8 cellular contexts compared by ENCODE assay signal in genomic region chr20:64285579-64286427, GRCh38. TPM values are rescaled to one million over a fixed set of nuclear protein-coding genes. Genes with fewer than 3 reads are reported as not detected.
A peak's percentile ranks its signal among the peaks of the same experiment; 100 is the strongest.
DNase-seq lines count a peak whose midpoint lies in the region; ATAC-seq and TF ChIP-seq lines count a peak whose summit lies in the region.
"Not testable (repeated sequence)": the region's sequence is repeated elsewhere in the genome, so short reads cannot be mapped to it uniquely, and the experiment has no call there.

No MANE protein-coding gene starts in this region.

- DNase-seq in BJ (ENCODE audit: low read depth), result not testable (repeated sequence)
- DNase-seq in NCI-H2227 treated with DMSO at 0.1 percent for 48 hours (lab: John Stamatoyannopoulos, UW) (peak; percentile 18), MCF 10A (ENCODE audit: unreplicated experiment) (peak; percentile 35), kidney glomerular epithelial cell (lab: John Stamatoyannopoulos, UW) (peak; percentile 16)
- DNase-seq in activated CD4-positive, CD25-positive, alpha-beta regulatory T cell treated with anti-CD3 and anti-CD28 coated beads, Interleukin-2, amount 50 U/mL, for 16 hours (ENCODE audit: low read depth, low spot score), result peak; percentile 51
- peak; percentile 87 to 92 for DNase-seq in stimulated activated CD4-positive, alpha-beta T cell treated with anti-CD3 and anti-CD28 coated beads, Interleukin-2, amount 100 ng/mL, for 24 hours

- CTCF ChIA-PET in BJ (lab: Yijun Ruan, JAX) (interaction anchor here (0.7 to 1.7 kb wide), 2 partner anchors 9 to 33 kb away, joined by 3 to 7 read pairs; no protein-coding TSS in a partner anchor), MCF 10A (lab: Yijun Ruan, JAX) (interaction anchor here (0.6 to 2.1 kb wide), 6 partner anchors 14 to 207 kb away, joined by 3 to 6 read pairs (median 5); no protein-coding TSS in a partner anchor)

- not testable (repeated sequence) for H3K27me3 Mint-ChIP-seq in MCF 10A (ENCODE audit: insufficient read depth, unreplicated experiment)

- not testable (repeated sequence) for H3K4me3 ChIP-seq in BJ (ENCODE audit: low read depth, low read length)

- not testable (repeated sequence) for H3K36me3 Mint-ChIP-seq in MCF 10A (ENCODE audit: insufficient read depth, unreplicated experiment)

- H3K9me3 Mint-ChIP-seq in MCF 10A (ENCODE audit: unreplicated experiment), result not testable (repeated sequence)

- TF ChIP-seq CTCF in BJ (IDR thresholded peaks at IDR 0.05; ENCODE audit: insufficient read depth, low read depth, low read length) (peak; percentile 69), MCF 10A (IDR thresholded peaks at IDR 0.05; ENCODE audit: unreplicated experiment) (peak; percentile 89)

- BruUV-seq in MCF 10A (replicated peaks; lab: Mats Ljungman, UMichigan), result not testable (repeated sequence)

- H3K4me1 Mint-ChIP-seq in MCF 10A (ENCODE audit: insufficient read depth, unreplicated experiment), result not testable (repeated sequence)

- H3K27ac Mint-ChIP-seq in MCF 10A (ENCODE audit: low read depth, unreplicated experiment), result not testable (repeated sequence)

- H3K27me3 ChIP-seq in BJ (ENCODE audit: control insufficient read depth, insufficient read depth, low read length), result not testable (repeated sequence)

- intact Hi-C loops in MCF 10A (cut with micrococcal nuclease), result not testable (repeated sequence)

- POLR2A ChIA-PET in BJ (lab: Charles Lee); MCF 10A (lab: Yijun Ruan, JAX): not testable (repeated sequence)

- ATAC-seq in GM19043 (IDR thresholded peaks at IDR 0.05; ENCODE audit: low read depth, unreplicated experiment) (peak; percentile 85), HG03095 (IDR thresholded peaks at IDR 0.05; ENCODE audit: unreplicated experiment) (peak; percentile 91)

- H3K4me3 Mint-ChIP-seq in MCF 10A (ENCODE audit: unreplicated experiment), result not testable (repeated sequence)

- not testable (repeated sequence) for H3K36me3 ChIP-seq in BJ (ENCODE audit: control insufficient read depth, insufficient read depth, low read length)

RNA-seq across cellular contexts. Expression of gene PCMTD2, which starts 30.3 kb away (rescaled TPM):
- polyA plus RNA-seq in BJ (2011; rRNA removed), result 34.4 and 36.1 TPM in 2 replicates
- 9.2 and 9.7 TPM in 2 replicates for polyA minus RNA-seq in BJ (2011; rRNA and poly(A)+ RNA removed)
- total RNA-seq in MCF 10A (2022), result 39.4 and 45.9 TPM in 2 replicates
